ENCODE assay signal across 9 cellular contexts in the genomic region with DNA sequence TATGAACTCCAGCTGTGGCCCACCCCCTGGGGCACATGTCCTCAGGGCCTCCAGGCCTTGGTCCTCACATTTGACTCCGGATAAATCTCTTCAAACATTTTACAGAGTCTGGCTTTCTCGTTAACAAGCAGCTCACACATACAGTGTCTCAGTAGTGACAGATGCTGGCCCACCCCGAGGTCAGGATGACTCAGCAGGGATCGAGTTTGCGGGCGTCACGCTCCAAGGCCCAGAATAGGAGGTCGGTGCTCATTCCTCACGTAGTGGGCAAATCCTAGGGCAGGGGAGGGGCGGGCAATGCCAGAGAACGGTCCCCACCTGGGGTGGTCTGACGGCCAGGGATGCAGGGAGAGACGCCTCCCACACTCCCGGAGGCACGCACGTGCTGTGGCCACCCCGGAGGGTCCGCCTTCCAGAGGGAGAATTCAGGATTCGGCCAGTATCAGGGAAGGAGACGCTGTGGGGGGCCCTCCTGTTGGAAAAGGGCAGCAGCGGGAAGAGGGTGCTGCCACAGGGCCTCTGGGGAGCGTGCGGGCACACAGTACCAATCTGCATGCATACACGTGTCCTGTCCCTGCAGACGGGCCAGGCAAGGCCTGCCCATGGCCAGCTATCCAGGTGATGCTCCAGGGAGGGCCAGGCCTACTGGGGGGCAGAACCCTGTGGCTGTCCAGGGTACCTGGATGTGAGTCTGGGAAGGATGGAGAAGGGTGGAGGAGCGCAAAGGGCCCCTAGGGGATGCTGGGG. TPM values are rescaled to one million over a fixed set of nuclear protein-coding genes. Genes with fewer than 3 reads are reported as not detected.
DNase-seq lines count a peak whose midpoint lies in the region; ATAC-seq, FAIRE-seq and TF ChIP-seq lines count a peak whose summit lies in the region.
"Had no signal": no experiment of that assay in that cellular context is flagged by ENCODE, and none has a peak within 500 bp of the region (broad histone marks: within the 10 kb centered on the region; RNA-seq: fewer than 3 reads in every experiment).

No MANE protein-coding gene starts in this region.

- no peak overlapping the region for H3K4me3 Mint-ChIP-seq in WTC11

- in situ Hi-C loops in ACHN (cut with HindIII; ENCODE audit: low pct_ligation_motif_present, low pct_unique_long_range_greater_than_20kb, low sequenced_read_pairs) (no loop called here), GM13976 (cut with MboI; ENCODE audit: low sequenced_read_pairs, unreplicated experiment) (no loop called here)

- no peak for ATAC-seq in WTC11
- ATAC-seq in Right ventricle myocardium superior (ENCODE audit: poor library complexity) = peak; percentile 39
- ATAC-seq in HG02623 (IDR thresholded peaks at IDR 0.05; ENCODE audit: unreplicated experiment) = no peak

- H3K36me3 Mint-ChIP-seq in WTC11 = peaks cover 19% of the 10 kb centered on the region

- no peak overlapping the region for H3K27ac ChIP-seq in coronary artery
- H3K27ac ChIP-seq: cardiac muscle cell had no signal

- no peaks in the 10 kb centered on the region for H3K9me3 Mint-ChIP-seq in WTC11

- no peak overlapping the region for H3K4me3 ChIP-seq in coronary artery
- H3K4me3 ChIP-seq: cardiac muscle cell had no signal

- peaks cover 40% of the 10 kb centered on the region for H3K27me3 Mint-ChIP-seq in WTC11 (ENCODE audit: low read depth)

- peak; percentile 90 for DNase-seq in ACHN
- no peak for DNase-seq in GM12892 (ENCODE audit: insufficient read length)
- no peak for DNase-seq in WTC11 (ENCODE audit: low spot score)
- DNase-seq in Right ventricle myocardium superior = peak; percentile 66
- no peak for DNase-seq in inferior parietal cortex (ENCODE audit: extremely low spot score)
- DNase-seq in coronary artery (ENCODE audit: low spot score) = no peak
- DNase-seq in GM13976 (ENCODE audit: low spot score) = no peak

- 0 out of 2 replicates have a peak, but pooled peaks have one; percentile 29 for TF ChIP-seq POLR2A in GM12892 (IDR thresholded peaks at IDR 0.05; ENCODE audit: low read depth, low read length)

- POLR2A ChIA-PET in WTC11 (lab: Charles Lee) = no interaction called here

- peak; percentile 5 for FAIRE-seq in GM12892 (lab: Jason Lieb, UNC)

- CTCF ChIA-PET in WTC11 (lab: Charles Lee) = interaction anchor here (2.5 kb wide), 1 partner anchor 11 kb away, joined by 19 read pairs; no protein-coding TSS in a partner anchor

- H3K4me1 Mint-ChIP-seq in WTC11 = peaks cover 20% of the 10 kb centered on the region

- no peak overlapping the region for H3K27ac Mint-ChIP-seq in WTC11

- intact Hi-C loops in Right ventricle myocardium superior (cut with DNase I) = no loop called here

- no peak for TF ChIP-seq CTCF in WTC11 (IDR thresholded peaks at IDR 0.05)
- TF ChIP-seq CTCF in coronary artery (IDR thresholded peaks at IDR 0.05) = no peak
- no peak for TF ChIP-seq CTCF in GM13976 (IDR thresholded peaks at IDR 0.05; ENCODE audit: borderline replicate concordance, control extremely low read depth, extremely low read depth, insufficient read depth, missing control alignments)

TF ChIP-seq in WTC11, 78 proteins besides CTCF, POLR2A, EP300 and RAD21:
- TF ChIP-seq GABPB1 (CRISPR knock-in tag; IDR thresholded peaks at IDR 0.05) (peak; percentile 27; the same call in 1 of the 2 replicates), NFATC4 (CRISPR knock-in tag; IDR thresholded peaks at IDR 0.05) (no peak)

RNA-seq across cellular contexts. Expression of gene SLC7A5, which starts 8.6 kb away (rescaled TPM):
- 17.1 TPM for polyA plus RNA-seq in GM12892 (2012; ENCODE audit: missing spikeins)
- 105 to 197 TPM (median 107 TPM) in 3 replicates for total RNA-seq in WTC11 (2021)
- 3.9 TPM for total RNA-seq in Right ventricle myocardium superior

Comparison
In these comparisons a context has a peak if more than half of its experiments do, and no peak if none do; other contexts are left out.
1. DNase-seq: peak in ACHN (single experiment) and Right ventricle myocardium superior (single experiment); none in GM12892 (single experiment), WTC11 (single experiment), inferior parietal cortex (single experiment), coronary artery (single experiment) and GM13976 (single experiment).
2. RNA of gene SLC7A5, which starts 8.6 kb away (total RNA-seq): 105 to 197 TPM in WTC11; 3.9 TPM in Right ventricle myocardium superior (single experiment); every median in the first group is over 10 times any median in the second.